Comparison of ENCODE assay signal across 1 cellular context in genomic region chr7:131636092-131636491, GRCh38.
TF ChIP-seq lines count a peak whose summit lies in the region.

No MANE protein-coding gene starts in this region.

TF ChIP-seq in WTC11, 78 proteins besides CTCF, POLR2A, EP300 and RAD21 (continued from another document):
- TF ChIP-seq OVOL2 (CRISPR knock-in tag; IDR thresholded peaks at IDR 0.05; ENCODE audit: borderline replicate concordance) (no peak), HMGA2 (CRISPR knock-in tag; IDR thresholded peaks at IDR 0.05) (no peak), ESRRA (CRISPR knock-in tag; IDR thresholded peaks at IDR 0.05; ENCODE audit: borderline replicate concordance) (no peak)
- TF ChIP-seq, protein P1, sequence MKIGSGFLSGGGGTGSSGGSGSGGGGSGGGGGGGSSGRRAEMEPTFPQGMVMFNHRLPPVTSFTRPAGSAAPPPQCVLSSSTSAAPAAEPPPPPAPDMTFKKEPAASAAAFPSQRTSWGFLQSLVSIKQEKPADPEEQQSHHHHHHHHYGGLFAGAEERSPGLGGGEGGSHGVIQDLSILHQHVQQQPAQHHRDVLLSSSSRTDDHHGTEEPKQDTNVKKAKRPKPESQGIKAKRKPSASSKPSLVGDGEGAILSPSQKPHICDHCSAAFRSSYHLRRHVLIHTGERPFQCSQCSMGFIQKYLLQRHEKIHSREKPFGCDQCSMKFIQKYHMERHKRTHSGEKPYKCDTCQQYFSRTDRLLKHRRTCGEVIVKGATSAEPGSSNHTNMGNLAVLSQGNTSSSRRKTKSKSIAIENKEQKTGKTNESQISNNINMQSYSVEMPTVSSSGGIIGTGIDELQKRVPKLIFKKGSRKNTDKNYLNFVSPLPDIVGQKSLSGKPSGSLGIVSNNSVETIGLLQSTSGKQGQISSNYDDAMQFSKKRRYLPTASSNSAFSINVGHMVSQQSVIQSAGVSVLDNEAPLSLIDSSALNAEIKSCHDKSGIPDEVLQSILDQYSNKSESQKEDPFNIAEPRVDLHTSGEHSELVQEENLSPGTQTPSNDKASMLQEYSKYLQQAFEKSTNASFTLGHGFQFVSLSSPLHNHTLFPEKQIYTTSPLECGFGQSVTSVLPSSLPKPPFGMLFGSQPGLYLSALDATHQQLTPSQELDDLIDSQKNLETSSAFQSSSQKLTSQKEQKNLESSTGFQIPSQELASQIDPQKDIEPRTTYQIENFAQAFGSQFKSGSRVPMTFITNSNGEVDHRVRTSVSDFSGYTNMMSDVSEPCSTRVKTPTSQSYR (CRISPR knock-in tag; IDR thresholded peaks at IDR 0.05), result no peak
TF ChIP-seq in WTC11: peak in this region for 0.
